19 cellular contexts compared by ENCODE assay signal in genomic region chr5:142298789-142299188, GRCh38. TPM values are rescaled to one million over a fixed set of nuclear protein-coding genes. Genes with fewer than 3 reads are reported as not detected.
DNase-seq lines count a peak whose midpoint lies in the region; ATAC-seq, FAIRE-seq and TF ChIP-seq lines count a peak whose summit lies in the region.
"Had no signal": no experiment of that assay in that cellular context is flagged by ENCODE, and none has a peak within 500 bp of the region (broad histone marks: within the 10 kb centered on the region; RNA-seq: fewer than 3 reads in every experiment).

No MANE protein-coding gene starts in this region.

- H3K9me3 ChIP-seq in T-helper 17 cell (ENCODE audit: control insufficient read depth, low read length, poor library complexity, severe bottlenecking) (no peaks in the 10 kb centered on the region), endodermal cell (ENCODE audit: control insufficient read depth, low read length) (no peaks in the 10 kb centered on the region), mucosa of descending colon (no peaks in the 10 kb centered on the region), pancreas (no peaks in the 10 kb centered on the region)
- H3K9me3 ChIP-seq: BE2C, Caco-2, HAP-1 had no signal

- H3K4me3 ChIP-seq in endodermal cell (ENCODE audit: low read length) (no peak overlapping the region), mucosa of descending colon (no peak overlapping the region), pancreas (no peak overlapping the region)
- H3K4me3 ChIP-seq: HAP-1 had no signal

- H3K36me3 Mint-ChIP-seq in T-helper 17 cell (ENCODE audit: low read depth) = peaks cover 3% of the 10 kb centered on the region
- H3K36me3 Mint-ChIP-seq in endodermal cell (ENCODE audit: low read depth) = peaks cover 22% of the 10 kb centered on the region
- H3K36me3 Mint-ChIP-seq: CD4-positive, CD25-positive, alpha-beta regulatory T cell had no signal

- H3K27me3 Mint-ChIP-seq in T-helper 17 cell (peaks cover 10% of the 10 kb centered on the region), endodermal cell (ENCODE audit: insufficient read depth) (no peaks in the 10 kb centered on the region)
- H3K27me3 Mint-ChIP-seq: CD4-positive, CD25-positive, alpha-beta regulatory T cell had no signal

- no peaks in the 10 kb centered on the region for H3K9me3 Mint-ChIP-seq in endodermal cell
- H3K9me3 Mint-ChIP-seq: CD4-positive, CD25-positive, alpha-beta regulatory T cell; CD8-positive, alpha-beta memory T cell had no signal

- H3K27ac Mint-ChIP-seq in T-helper 17 cell (no peak overlapping the region), endodermal cell (peak overlapping the region; percentile 45)
- H3K27ac Mint-ChIP-seq: CD4-positive, CD25-positive, alpha-beta regulatory T cell had no signal

- intact Hi-C loops in mucosa of descending colon (cut with DNase I, micrococcal nuclease) (no loop called here), pancreas (cut with DNase I) (no loop called here)

- no peak for DNase-seq in T-helper 17 cell
- DNase-seq in endodermal cell = no peak
- DNase-seq in mucosa of descending colon = no peak
- no peak for DNase-seq in NCI-H526 (lab: John Stamatoyannopoulos, UW)
- DNase-seq in pancreas = no peak
- DNase-seq in activated CD4-positive, alpha-beta T cell treated with anti-CD3 and anti-CD28 coated beads, Interleukin-2, amount 50 U/mL, for 1 hour = no peak
- DNase-seq: ACHN; BE2C; C1 segment of cervical spinal cord; Caco-2; CD4-positive, CD25-positive, alpha-beta regulatory T cell; GDM1 had no signal

- H3K4me1 Mint-ChIP-seq in T-helper 17 cell (peaks cover 13% of the 10 kb centered on the region), endodermal cell (peaks cover 60% of the 10 kb centered on the region)

- peak overlapping the region; percentile 19 for H3K4me3 Mint-ChIP-seq in T-helper 17 cell
- H3K4me3 Mint-ChIP-seq in endodermal cell = no peak overlapping the region
- H3K4me3 Mint-ChIP-seq: CD4-positive, CD25-positive, alpha-beta regulatory T cell; CD8-positive, alpha-beta memory T cell had no signal

- H3K9ac ChIP-seq in endodermal cell (ENCODE audit: extremely low read depth, low read length, poor library complexity, severe bottlenecking) = no peak overlapping the region

- H3K36me3 ChIP-seq in endodermal cell (ENCODE audit: control insufficient read depth, insufficient read depth, low read length) = no peaks in the 10 kb centered on the region
- H3K36me3 ChIP-seq in mucosa of descending colon (ENCODE audit: low read depth) = no peaks in the 10 kb centered on the region
- H3K36me3 ChIP-seq in pancreas = no peaks in the 10 kb centered on the region
- H3K36me3 ChIP-seq: HAP-1 had no signal

- ATAC-seq in T-helper 17 cell (no peak), mucosa of descending colon (peak; percentile 75), pancreas (no peak), GM19324 (IDR thresholded peaks at IDR 0.05; ENCODE audit: low FRiP score, unreplicated experiment) (no peak)

- 94 to 100% methylated on average over 2 to 6 of the region's 6 CpGs for WGBS in endodermal cell (ENCODE audit: insufficient coverage in 1 of 2, insufficient read length in 1 of 2), 2 experiments
- 54 to 61% methylated on average over 6 of the region's 6 CpGs for WGBS in pancreas, 2 donors

- no peak for FAIRE-seq in pancreas (lab: Jason Lieb, UNC)
- FAIRE-seq: A204.1, D721Med, GM12892, GM18507 had no signal

- TF ChIP-seq CTCF in endodermal cell (conservative IDR thresholded peaks at IDR 0.05) (no peak), mucosa of descending colon (IDR thresholded peaks at IDR 0.05) (no peak), pancreas (IDR thresholded peaks at IDR 0.05) (no peak)

- H3K27ac ChIP-seq in endodermal cell (ENCODE audit: low read depth, low read length) = no peak overlapping the region
- no peak overlapping the region for H3K27ac ChIP-seq in pancreas

- peaks cover 29% of the 10 kb centered on the region for H3K4me1 ChIP-seq in endodermal cell (ENCODE audit: control insufficient read depth, insufficient read depth, low read length)
- H3K4me1 ChIP-seq in mucosa of descending colon (ENCODE audit: low read depth) = peaks cover 15% of the 10 kb centered on the region
- no peaks in the 10 kb centered on the region for H3K4me1 ChIP-seq in pancreas

- H3K27me3 ChIP-seq in endodermal cell (ENCODE audit: control insufficient read depth, insufficient read depth, low read length, poor library complexity, severe bottlenecking) (no peaks in the 10 kb centered on the region), pancreas (no peaks in the 10 kb centered on the region)
- H3K27me3 ChIP-seq: BE2C had no signal

RNA-seq across cellular contexts. Expression of gene SPRY4, which starts 26.0 kb away (rescaled TPM):
- total RNA-seq in T-helper 17 cell (under 1 TPM in 1 of 2 donors, not detected in 1; 0.26 TPM), endodermal cell (100 to 1,000 TPM in 1 of 2 donors, 10 to 100 TPM in 1; 70.2 to 164 TPM), mucosa of descending colon (10 to 100 TPM; 10.7 to 13.8 (median 11.6) TPM), pancreas (1 to 10 TPM; 1.5 to 6.3 (median 2.2) TPM)
- 27.0 TPM for polyA plus RNA-seq in endodermal cell (2013, experiment 1 of 2)
- 29.6 TPM for polyA plus RNA-seq in endodermal cell (2013, experiment 2 of 2)
- 1 to 10 TPM; 3.2 to 3.8 TPM for polyA plus RNA-seq in pancreas
- polyA plus RNA-seq: CD4-positive, CD25-positive, alpha-beta regulatory T cell; CD8-positive, alpha-beta memory T cell had no signal

Comparison
In these comparisons a context has a peak if more than half of its experiments do, and no peak if none do; other contexts are left out.
1. RNA of gene SPRY4, which starts 26.0 kb away (total RNA-seq): 70.2 to 164 TPM in endodermal cell; 10.7 to 13.8 TPM in mucosa of descending colon, 1.5 to 6.3 TPM in pancreas and 0.26 TPM in T-helper 17 cell; every median in the first group is over 4 times any median in the second.